13 cellular contexts compared by ENCODE assay signal in the genomic region with DNA sequence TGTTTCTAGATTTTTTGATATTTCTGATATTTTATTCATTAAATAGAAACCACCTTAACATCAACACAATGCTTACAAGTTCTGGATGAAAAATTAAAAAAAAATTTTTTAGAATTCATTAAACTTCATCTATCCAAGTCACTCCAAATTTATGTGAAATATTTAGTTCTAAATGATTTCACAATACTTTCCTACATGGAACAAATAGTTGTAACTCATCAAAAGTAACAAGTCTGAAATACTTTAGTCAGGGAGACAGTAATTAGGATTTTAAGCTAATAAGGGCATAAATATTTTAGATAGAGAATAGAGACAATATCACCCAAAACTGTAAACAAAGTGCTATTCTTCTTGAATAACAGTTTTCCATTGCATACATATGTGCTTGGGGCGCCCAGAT.
A peak's percentile ranks its signal among the peaks of the same experiment; 100 is the strongest.
DNase-seq lines count a peak whose midpoint lies in the region; ATAC-seq, FAIRE-seq and TF ChIP-seq lines count a peak whose summit lies in the region.
"Had no signal": no experiment of that assay in that cellular context is flagged by ENCODE, and none has a peak within 500 bp of the region (broad histone marks: within the 10 kb centered on the region; RNA-seq: fewer than 3 reads in every experiment).

No MANE protein-coding gene starts in this region.

- H3K79me2 ChIP-seq in HepG2 (ENCODE audit: insufficient read depth, low read length) (no peaks in the 10 kb centered on the region), KMS-11 (ENCODE audit: insufficient read depth, low read depth) (peaks cover 5% of the 10 kb centered on the region; the same call in 1 of the 2 replicates)

- TF ChIP-seq POLR2A in HepG2 (IDR thresholded peaks at IDR 0.05; ENCODE audit: insufficient read depth in 1 of 2, low read depth in 2 of 2, low read length in 2 of 2) (no peak), right lobe of liver (IDR thresholded peaks at IDR 0.05) (no peak)

- intact Hi-C loops in HepG2 (cut with micrococcal nuclease; ENCODE audit: unreplicated experiment), result no loop called here
- intact Hi-C loops in right lobe of liver (cut with DNase I), result no loop called here
- intact Hi-C loops in cardiac septum (cut with DNase I), result no loop called here
- intact Hi-C loops in mucosa of descending colon (cut with DNase I, micrococcal nuclease), result no loop called here

- WGBS in HepG2 (ENCODE audit: low lambda C conversion rate), result 96% methylated on average over 1 of the region's 1 CpG
- 78% methylated on average over 1 of the region's 1 CpG for whole genome bisulfite sequencing in right lobe of liver (ENCODE audit: insufficient coverage, low coverage, low lambda C conversion rate, missing lambda C conversion rate)

- H3K4me3 ChIP-seq in HepG2 (replicated peaks in 1 of 3; ENCODE audit: insufficient read depth in 1 of 3, low read depth in 2 of 3, low read length in 3 of 3) (no peak overlapping the region), right lobe of liver (no peak overlapping the region), KMS-11 (IDR thresholded peaks at IDR 0.05; ENCODE audit: insufficient read depth, low read depth, low read length) (no peak overlapping the region), mucosa of descending colon (no peak overlapping the region)
- H3K4me3 ChIP-seq: HAP-1 had no signal

- CTCF ChIA-PET in HepG2 (lab: Yijun Ruan, JAX; ENCODE audit: low intra/inter-chr PET ratio, low total read pairs), result no interaction called here

- TF ChIP-seq EP300 in HepG2 (IDR thresholded peaks at IDR 0.05; ENCODE audit: low read depth in 2 of 2, low read length in 2 of 2), result no peak
- TF ChIP-seq EP300 in HepG2 (CRISPR knock-in tag; IDR thresholded peaks at IDR 0.05; ENCODE audit: borderline replicate concordance), result no peak

- H3K27ac ChIP-seq in HepG2 (ENCODE audit: extremely low read length, insufficient read depth, low read length) (no peak overlapping the region), right lobe of liver (no peak overlapping the region), KMS-11 (peak overlapping the region; percentile 87)
- H3K27ac ChIP-seq: C4-2B had no signal

- H2AFZ ChIP-seq in HepG2 (ENCODE audit: low read length), result no peak overlapping the region
- no peak overlapping the region for H2AFZ ChIP-seq in KMS-11 (ENCODE audit: low read depth)

- BruUV-seq in HepG2 (replicated peaks; lab: Mats Ljungman, UMichigan), result no TSS peak

- peaks cover 4% of the 10 kb centered on the region; the same call in 1 of the 2 replicates for H4K20me1 ChIP-seq in HepG2 (ENCODE audit: insufficient read depth, low read length)
- no peaks in the 10 kb centered on the region for H4K20me1 ChIP-seq in KMS-11 (ENCODE audit: insufficient read depth)

- H3K4me1 ChIP-seq in HepG2 (ENCODE audit: insufficient read depth, low read length) (no peaks in the 10 kb centered on the region), right lobe of liver (no peaks in the 10 kb centered on the region), KMS-11 (ENCODE audit: low read depth, poor library complexity, severe bottlenecking) (peaks cover 67% of the 10 kb centered on the region), mucosa of descending colon (ENCODE audit: low read depth) (no peaks in the 10 kb centered on the region)
- H3K4me1 ChIP-seq: BE2C, HAP-1 had no signal

- H3K9me3 ChIP-seq in HepG2 (ENCODE audit: low read length), result no peaks in the 10 kb centered on the region
- H3K9me3 ChIP-seq in right lobe of liver, result no peaks in the 10 kb centered on the region
- H3K9me3 ChIP-seq in mucosa of descending colon, result no peaks in the 10 kb centered on the region
- H3K9me3 ChIP-seq: BE2C, HAP-1 had no signal

- H3K27me3 ChIP-seq in HepG2 (ENCODE audit: control insufficient read depth in 1 of 2, insufficient read depth in 2 of 2, low read length in 2 of 2) (no peaks in the 10 kb centered on the region), right lobe of liver (no peaks in the 10 kb centered on the region), KMS-11 (ENCODE audit: insufficient read depth, low read depth) (no peaks in the 10 kb centered on the region)

- in situ Hi-C loops in HepG2 (cut with HindIII; ENCODE audit: extremely low pct_ligation_motif_present, low pct_unique_long_range_greater_than_20kb), result no loop called here

- no peak for ATAC-seq in HepG2
- no peak for ATAC-seq in right lobe of liver
- ATAC-seq in HG03460 (IDR thresholded peaks at IDR 0.05; ENCODE audit: unreplicated experiment), result no peak
- no peak for ATAC-seq in mucosa of descending colon

- no peak for TF ChIP-seq CTCF in HepG2 (CRISPR knock-in tag; IDR thresholded peaks at IDR 0.05)
- TF ChIP-seq CTCF in right lobe of liver (IDR thresholded peaks at IDR 0.05), result no peak
- no peak for TF ChIP-seq CTCF in KMS-11 (conservative IDR thresholded peaks at IDR 0.05; ENCODE audit: low read depth, low read length)
- no peak for TF ChIP-seq CTCF in mucosa of descending colon (IDR thresholded peaks at IDR 0.05)

- TF ChIP-seq RAD21 in HepG2 (CRISPR knock-in tag; IDR thresholded peaks at IDR 0.05), result no peak

- no peak for FAIRE-seq in HepG2 (lab: Jason Lieb, UNC)
- peak; percentile 43 for FAIRE-seq in colon (lab: Jason Lieb, UNC)
- FAIRE-seq: H1 had no signal

- POLR2A ChIA-PET in HepG2 (lab: Yijun Ruan, JAX), result no interaction called here

- no peak overlapping the region for H3K9ac ChIP-seq in HepG2 (ENCODE audit: insufficient read depth, low read depth, low read length)
- peak overlapping the region; percentile 75; the same call in 1 of the 2 replicates for H3K9ac ChIP-seq in KMS-11

- DNase-seq in HepG2 (ENCODE audit: low spot score) (no peak), right lobe of liver (no peak), cardiac septum (ENCODE audit: low spot score) (no peak), mucosa of descending colon (no peak), OCI-M1 (lab: John Stamatoyannopoulos, UW) (no peak)
- DNase-seq: BE2C; CD8-positive, alpha-beta memory T cell had no signal

- H3K36me3 ChIP-seq in HepG2 (replicated peaks in 1 of 2; ENCODE audit: control insufficient read depth in 1 of 2, insufficient read depth in 2 of 2, low read length in 2 of 2), result no peaks in the 10 kb centered on the region; a peak in 1 of 5 replicates
- no peaks in the 10 kb centered on the region for H3K36me3 ChIP-seq in right lobe of liver
- H3K36me3 ChIP-seq in KMS-11 (ENCODE audit: insufficient read depth), result no peaks in the 10 kb centered on the region
- no peaks in the 10 kb centered on the region for H3K36me3 ChIP-seq in mucosa of descending colon (ENCODE audit: low read depth)
- H3K36me3 ChIP-seq: BE2C, HAP-1 had no signal

- H3K4me2 ChIP-seq in HepG2 (ENCODE audit: low read depth, low read length), result no peak overlapping the region
- H3K4me2 ChIP-seq in KMS-11, result peak overlapping the region; percentile 68

TF ChIP-seq in HepG2, 621 proteins besides CTCF, POLR2A, EP300 and RAD21:
- TF ChIP-seq, protein P1, sequence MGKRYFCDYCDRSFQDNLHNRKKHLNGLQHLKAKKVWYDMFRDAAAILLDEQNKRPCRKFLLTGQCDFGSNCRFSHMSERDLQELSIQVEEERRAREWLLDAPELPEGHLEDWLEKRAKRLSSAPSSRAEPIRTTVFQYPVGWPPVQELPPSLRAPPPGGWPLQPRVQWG (CRISPR knock-in tag; IDR thresholded peaks at IDR 0.05; ENCODE audit: borderline replicate concordance, low read depth), result no peak
- TF ChIP-seq KLF15 (CRISPR knock-in tag; IDR thresholded peaks at IDR 0.05; ENCODE audit: borderline replicate concordance) (no peak), ZNF180 (CRISPR knock-in tag; IDR thresholded peaks at IDR 0.05; ENCODE audit: borderline replicate concordance, low read depth) (no peak), MXI1 (IDR thresholded peaks at IDR 0.05; ENCODE audit: borderline replicate concordance, low read depth, low read length) (no peak), CEBPB (IDR thresholded peaks at IDR 0.05; ENCODE audit: borderline replicate concordance, low read depth, low read length) (peak; percentile 69; the same call in 1 of the 2 replicates), RFXAP (CRISPR knock-in tag; IDR thresholded peaks at IDR 0.05; ENCODE audit: borderline replicate concordance) (no peak)
